ENCODE assay signal across 3 cellular contexts in the genomic region with DNA sequence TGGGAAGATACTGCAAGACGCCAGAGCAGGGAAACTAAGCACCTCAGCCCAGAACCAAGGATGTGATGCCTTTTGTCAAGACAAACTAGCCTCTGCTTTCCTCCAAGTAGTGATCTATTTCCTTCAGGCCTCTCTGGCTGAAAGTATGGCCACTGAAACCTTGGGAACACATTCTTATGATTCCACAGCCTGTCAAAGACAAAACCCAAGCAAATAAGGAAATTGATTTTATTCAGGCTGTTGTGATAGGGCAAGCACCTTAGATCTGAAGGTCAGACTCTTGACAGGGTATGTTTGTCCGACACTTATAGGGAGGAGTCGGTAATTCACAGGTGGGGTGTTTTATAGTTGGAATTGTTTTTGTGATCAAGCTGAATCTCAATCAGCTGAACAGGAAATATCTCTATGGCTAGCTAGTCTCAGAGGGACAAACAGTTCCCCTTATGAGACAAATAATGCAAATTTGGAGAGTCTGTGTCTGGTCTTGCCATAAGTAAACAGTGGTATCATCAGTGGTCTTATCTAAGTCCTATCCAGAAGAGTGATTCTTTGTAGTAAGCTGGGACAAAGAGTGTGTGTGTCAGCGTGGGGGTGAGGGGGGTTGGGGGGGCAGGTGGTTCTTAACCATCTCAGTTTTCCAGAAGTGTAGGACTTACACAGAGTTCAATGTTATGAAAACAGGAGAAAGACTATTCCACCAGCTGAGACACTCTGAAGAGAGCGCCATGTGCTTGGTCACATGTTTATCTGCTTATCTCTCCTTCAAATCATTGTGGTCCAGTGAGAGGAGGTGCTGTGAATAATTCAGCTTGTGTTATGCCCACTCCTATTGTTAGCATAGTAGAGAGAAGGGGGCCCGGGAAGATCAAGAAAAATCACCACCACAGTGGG.
TF ChIP-seq lines count a peak whose summit lies in the region.

No MANE protein-coding gene starts in this region.

TF ChIP-seq in HepG2, 621 proteins besides CTCF, POLR2A, EP300 and RAD21 (continues in another document):
- TF ChIP-seq NR2F6 (IDR thresholded peaks at IDR 0.05) (0 out of 2 replicates have a peak, but pooled peaks have one; percentile 40), NR2F6 (CRISPR knock-in tag; IDR thresholded peaks at IDR 0.05) (0 out of 2 replicates have a peak, but pooled peaks have one; percentile 9), TBX2 (CRISPR knock-in tag; IDR thresholded peaks at IDR 0.05; ENCODE audit: borderline replicate concordance) (0 out of 2 replicates have a peak, but pooled peaks have one; percentile 20), PHF8 (CRISPR knock-in tag; IDR thresholded peaks at IDR 0.05) (no peak), MXI1 (IDR thresholded peaks at IDR 0.05; ENCODE audit: borderline replicate concordance, low read depth, low read length) (peak; percentile 28; the same call in 1 of the 3 replicates), ZMAT3 (CRISPR knock-in tag; conservative IDR thresholded peaks at IDR 0.05) (no peak), MAX (IDR thresholded peaks at IDR 0.05) (peak; percentile 65), ERF (CRISPR knock-in tag; IDR thresholded peaks at IDR 0.05) (no peak), TEAD3 (CRISPR knock-in tag; optimal IDR thresholded peaks at IDR 0.05; ENCODE audit: borderline replicate concordance) (peak; percentile 58), ZNF205 (CRISPR knock-in tag; IDR thresholded peaks at IDR 0.05) (no peak), TCF7 (IDR thresholded peaks at IDR 0.05; ENCODE audit: low read depth) (peak; percentile 13; the same call in 1 of the 2 replicates), GATAD2A (CRISPR knock-in tag; IDR thresholded peaks at IDR 0.05) (peak; percentile 40; the same call in 1 of the 2 replicates), BCL6 (CRISPR knock-in tag; IDR thresholded peaks at IDR 0.05) (0 out of 2 replicates have a peak, but pooled peaks have one; percentile 20)
- TF ChIP-seq, protein P1, sequence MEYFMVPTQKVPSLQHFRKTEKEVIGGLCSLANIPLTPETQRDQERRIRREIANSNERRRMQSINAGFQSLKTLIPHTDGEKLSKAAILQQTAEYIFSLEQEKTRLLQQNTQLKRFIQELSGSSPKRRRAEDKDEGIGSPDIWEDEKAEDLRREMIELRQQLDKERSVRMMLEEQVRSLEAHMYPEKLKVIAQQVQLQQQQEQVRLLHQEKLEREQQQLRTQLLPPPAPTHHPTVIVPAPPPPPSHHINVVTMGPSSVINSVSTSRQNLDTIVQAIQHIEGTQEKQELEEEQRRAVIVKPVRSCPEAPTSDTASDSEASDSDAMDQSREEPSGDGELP (IDR thresholded peaks at IDR 0.05; ENCODE audit: borderline replicate concordance, low read depth), result peak; percentile 43; the same call in 1 of the 2 replicates
- TF ChIP-seq, protein P2, sequence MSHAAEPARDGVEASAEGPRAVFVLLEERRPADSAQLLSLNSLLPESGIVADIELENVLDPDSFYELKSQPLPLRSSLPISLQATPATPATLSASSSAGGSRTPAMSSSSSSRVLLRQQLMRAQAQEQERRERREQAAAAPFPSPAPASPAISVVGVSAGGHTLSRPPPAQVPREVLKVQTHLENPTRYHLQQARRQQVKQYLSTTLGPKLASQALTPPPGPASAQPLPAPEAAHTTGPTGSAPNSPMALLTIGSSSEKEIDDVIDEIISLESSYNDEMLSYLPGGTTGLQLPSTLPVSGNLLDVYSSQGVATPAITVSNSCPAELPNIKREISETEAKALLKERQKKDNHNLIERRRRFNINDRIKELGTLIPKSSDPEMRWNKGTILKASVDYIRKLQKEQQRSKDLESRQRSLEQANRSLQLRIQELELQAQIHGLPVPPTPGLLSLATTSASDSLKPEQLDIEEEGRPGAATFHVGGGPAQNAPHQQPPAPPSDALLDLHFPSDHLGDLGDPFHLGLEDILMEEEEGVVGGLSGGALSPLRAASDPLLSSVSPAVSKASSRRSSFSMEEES (CRISPR knock-in tag; IDR thresholded peaks at IDR 0.05), result peak; percentile 72

TF ChIP-seq in IMR-90, 13 proteins besides CTCF, POLR2A, EP300 and RAD21:
- TF ChIP-seq, protein P3, sequence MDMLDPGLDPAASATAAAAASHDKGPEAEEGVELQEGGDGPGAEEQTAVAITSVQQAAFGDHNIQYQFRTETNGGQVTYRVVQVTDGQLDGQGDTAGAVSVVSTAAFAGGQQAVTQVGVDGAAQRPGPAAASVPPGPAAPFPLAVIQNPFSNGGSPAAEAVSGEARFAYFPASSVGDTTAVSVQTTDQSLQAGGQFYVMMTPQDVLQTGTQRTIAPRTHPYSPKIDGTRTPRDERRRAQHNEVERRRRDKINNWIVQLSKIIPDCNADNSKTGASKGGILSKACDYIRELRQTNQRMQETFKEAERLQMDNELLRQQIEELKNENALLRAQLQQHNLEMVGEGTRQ (IDR thresholded peaks at IDR 0.05; ENCODE audit: low read depth, low read length), result peak; percentile 45; the same call in 1 of the 2 replicates
- no peak for TF ChIP-seq NFE2L2 (IDR thresholded peaks at IDR 0.05; ENCODE audit: low read depth, low read length)
- TF ChIP-seq SMC3 (IDR thresholded peaks at IDR 0.05; ENCODE audit: low read depth, low read length), result no peak
- no peak for TF ChIP-seq RCOR1 (IDR thresholded peaks at IDR 0.05; ENCODE audit: insufficient replicate concordance, low read length)
TF ChIP-seq in IMR-90: peak in this region for 1.

TF ChIP-seq in H1, 55 proteins besides CTCF, POLR2A, EP300 and RAD21:
- TF ChIP-seq, protein P4, sequence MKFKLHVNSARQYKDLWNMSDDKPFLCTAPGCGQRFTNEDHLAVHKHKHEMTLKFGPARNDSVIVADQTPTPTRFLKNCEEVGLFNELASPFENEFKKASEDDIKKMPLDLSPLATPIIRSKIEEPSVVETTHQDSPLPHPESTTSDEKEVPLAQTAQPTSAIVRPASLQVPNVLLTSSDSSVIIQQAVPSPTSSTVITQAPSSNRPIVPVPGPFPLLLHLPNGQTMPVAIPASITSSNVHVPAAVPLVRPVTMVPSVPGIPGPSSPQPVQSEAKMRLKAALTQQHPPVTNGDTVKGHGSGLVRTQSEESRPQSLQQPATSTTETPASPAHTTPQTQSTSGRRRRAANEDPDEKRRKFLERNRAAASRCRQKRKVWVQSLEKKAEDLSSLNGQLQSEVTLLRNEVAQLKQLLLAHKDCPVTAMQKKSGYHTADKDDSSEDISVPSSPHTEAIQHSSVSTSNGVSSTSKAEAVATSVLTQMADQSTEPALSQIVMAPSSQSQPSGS (IDR thresholded peaks at IDR 0.05; ENCODE audit: low read length), result no peak
- TF ChIP-seq JUND (IDR thresholded peaks at IDR 0.05; ENCODE audit: low read length), result no peak
- no peak for TF ChIP-seq KDM1A (IDR thresholded peaks at IDR 0.05; ENCODE audit: borderline replicate concordance, low read length)
- no peak for TF ChIP-seq KDM4A (IDR thresholded peaks at IDR 0.05; ENCODE audit: low read depth, low read length, severe bottlenecking)
